37 cellular contexts compared by ENCODE assay signal in the genomic region with DNA sequence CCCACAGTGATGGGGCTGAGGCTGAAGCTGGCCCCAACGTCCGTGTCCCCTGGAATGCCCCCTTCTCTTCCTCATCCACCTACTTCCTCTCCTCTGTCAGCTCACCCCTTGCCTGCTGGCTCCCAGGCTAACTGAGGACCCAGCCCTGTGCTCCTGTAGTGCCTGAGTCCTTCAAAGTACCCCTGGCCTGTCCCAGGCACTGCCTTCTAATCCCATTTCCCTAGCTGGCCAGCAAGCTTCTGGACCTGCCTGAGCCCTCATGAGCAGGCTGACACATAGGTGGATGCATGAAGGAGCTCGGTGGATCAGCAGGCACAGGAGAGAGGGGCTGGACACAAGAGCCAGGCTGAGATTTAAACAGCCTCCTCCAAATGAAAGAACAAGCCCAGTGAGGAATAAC.
"Had no signal": no experiment of that assay in that cellular context is flagged by ENCODE, and none has a peak within 500 bp of the region (broad histone marks: within the 10 kb centered on the region; RNA-seq: fewer than 3 reads in every experiment).

No MANE protein-coding gene starts in this region.

- H3K4me1 ChIP-seq: adrenal gland, body of pancreas, breast epithelium had no signal

- H3K27me3 ChIP-seq: adrenal gland, body of pancreas, brain microvascular endothelial cell had no signal

- H3K9me3 Mint-ChIP-seq: activated CD4-positive, alpha-beta memory T cell treated with anti-CD3 and anti-CD28 coated beads, Interleukin-2, amount 10 ng/mL, durations not matched to agents 7 days and 5 days; activated CD4-positive, alpha-beta T cell treated with anti-CD3 and anti-CD28 coated beads, Interleukin-2, amount 10 ng/mL, durations not matched to agents 7 days and 5 days; activated naive CD4-positive, alpha-beta T cell treated with anti-CD3 and anti-CD28 coated beads for 36 hours; activated naive CD4-positive, alpha-beta T cell treated with anti-CD3 and anti-CD28 coated beads, Interleukin-2, amount 50 U/mL, for 24 hours; activated naive CD8-positive, alpha-beta T cell treated with anti-CD3 and anti-CD28 coated beads for 36 hours; activated T-cell treated with anti-CD3 and anti-CD28 coated beads, Interleukin-2, amount 50 U/mL, for 4 hours; activated T-cell treated with anti-CD3 and anti-CD28 coated beads, Interleukin-2, amount 50 U/mL, for 72 hours; activated T-helper 1 cell treated with anti-CD3 and anti-CD28 coated beads, Interleukin-12 subunit alpha, Interleukin-12 subunit beta, Interleukin-2, Interleukin-4 antibody, amounts not matched to agents 30 ng/mL and 10 ng/mL and 1 ng/mL, durations not matched to agents 14 hours and 24 hours and 36 hours; activated T-helper 17 cell treated with anti-CD3 and anti-CD28 coated beads, Interleukin-2, amount 50 U/mL, for 72 hours; T-helper 2 cell treated with Interferon-gamma antibody and Interleukin-4, amounts not matched to agents 5 μg/mL and 100 μg/mL, for 36 hours had no signal

- FAIRE-seq: astrocyte, TTC549 had no signal

- H3K36me3 Mint-ChIP-seq: activated CD8-positive, alpha-beta memory T cell treated with anti-CD3 and anti-CD28 coated beads, Interleukin-2, amount 10 ng/mL, durations not matched to agents 7 days and 5 days; activated naive CD4-positive, alpha-beta T cell treated with anti-CD3 and anti-CD28 coated beads, Interleukin-2, amount 50 U/mL, for 24 hours; activated naive CD8-positive, alpha-beta T cell treated with anti-CD3 and anti-CD28 coated beads for 36 hours; T-cell had no signal

- H3K4me1 Mint-ChIP-seq: activated CD8-positive, alpha-beta memory T cell treated with anti-CD3 and anti-CD28 coated beads, Interleukin-2, amount 10 ng/mL, durations not matched to agents 7 days and 5 days; WTC11 had no signal

- H3K27ac Mint-ChIP-seq: activated CD4-positive, alpha-beta memory T cell treated with anti-CD3 and anti-CD28 coated beads, Interleukin-2, amount 10 ng/mL, durations not matched to agents 7 days and 5 days; activated CD4-positive, alpha-beta T cell treated with anti-CD3 and anti-CD28 coated beads for 36 hours; activated CD4-positive, alpha-beta T cell treated with anti-CD3 and anti-CD28 coated beads, Interleukin-2, amount 10 ng/mL, durations not matched to agents 7 days and 5 days; activated CD8-positive, alpha-beta memory T cell treated with anti-CD3 and anti-CD28 coated beads, Interleukin-2, amount 10 ng/mL, durations not matched to agents 7 days and 5 days; activated CD8-positive, alpha-beta T cell treated with anti-CD3 and anti-CD28 coated beads, Interleukin-2, amount 10 ng/mL, durations not matched to agents 7 days and 5 days; activated naive CD4-positive, alpha-beta T cell treated with anti-CD3 and anti-CD28 coated beads for 36 hours; activated naive CD4-positive, alpha-beta T cell treated with anti-CD3 and anti-CD28 coated beads, Interleukin-2, amount 50 U/mL, for 24 hours; activated naive CD8-positive, alpha-beta T cell treated with anti-CD3 and anti-CD28 coated beads for 36 hours; activated T-cell treated with anti-CD3 and anti-CD28 coated beads, Interleukin-2, amount 50 U/mL, for 72 hours; activated T-helper 1 cell treated with anti-CD3 and anti-CD28 coated beads, Interleukin-12 subunit alpha, Interleukin-12 subunit beta, Interleukin-2, Interleukin-4 antibody, amounts not matched to agents 30 ng/mL and 10 ng/mL and 1 ng/mL, durations not matched to agents 14 hours and 24 hours and 36 hours; activated T-helper 17 cell treated with anti-CD3 and anti-CD28 coated beads, Interleukin-2, amount 50 U/mL, for 72 hours; T-helper 2 cell treated with Interferon-gamma antibody and Interleukin-4, amounts not matched to agents 5 μg/mL and 100 μg/mL, for 36 hours; WTC11 had no signal

- H3K9me3 ChIP-seq: adrenal gland, body of pancreas, breast epithelium had no signal

- DNase-seq: activated CD4-positive, alpha-beta memory T cell treated with anti-CD3 and anti-CD28 coated beads, Interleukin-2, amount 10 ng/mL, durations not matched to agents 7 days and 5 days; activated CD4-positive, alpha-beta T cell treated with anti-CD3 and anti-CD28 coated beads for 1 hour; activated CD4-positive, alpha-beta T cell treated with anti-CD3 and anti-CD28 coated beads for 36 hours; activated CD4-positive, alpha-beta T cell treated with anti-CD3 and anti-CD28 coated beads for 48 hours; activated CD4-positive, alpha-beta T cell treated with anti-CD3 and anti-CD28 coated beads, Interleukin-2, amount 10 ng/mL, durations not matched to agents 7 days and 5 days; activated CD4-positive, alpha-beta T cell treated with anti-CD3 and anti-CD28 coated beads, Interleukin-2, amount 50 U/mL, for 48 hours; activated CD4-positive, CD25-positive, alpha-beta regulatory T cell; activated CD8-positive, alpha-beta memory T cell treated with anti-CD3 and anti-CD28 coated beads for 24 hours; activated CD8-positive, alpha-beta memory T cell treated with anti-CD3 and anti-CD28 coated beads, Interleukin-2, amount 10 ng/mL, durations not matched to agents 7 days and 5 days; activated CD8-positive, alpha-beta memory T cell treated with anti-CD3 and anti-CD28 coated beads, Interleukin-2, amount 50 U/mL, for 48 hours; activated CD8-positive, alpha-beta T cell treated with anti-CD3 and anti-CD28 coated beads, Interleukin-2, amount 10 ng/mL, durations not matched to agents 7 days and 5 days; activated effector memory CD4-positive, alpha-beta T cell treated with anti-CD3 and anti-CD28 coated beads, Interleukin-2, amount 50 U/mL, for 16 hours; activated gamma-delta T cell treated with Interleukin-2 at 50 U/mL for 16 hours; activated naive CD4-positive, alpha-beta T cell; activated naive CD4-positive, alpha-beta T cell treated with anti-CD3 and anti-CD28 coated beads for 36 hours; activated naive CD8-positive, alpha-beta T cell treated with anti-CD3 and anti-CD28 coated beads for 36 hours; activated T-cell treated with anti-CD3 and anti-CD28 coated beads, Interleukin-2, amount 50 U/mL, for 4 hours; activated T-cell treated with anti-CD3 and anti-CD28 coated beads, Interleukin-2, amount 50 U/mL, for 72 hours; adrenal gland; amniotic stem cell; aorta; body of pancreas; brain microvascular endothelial cell; central memory CD4-positive, alpha-beta T cell; T-cell; T-helper 2 cell; T-helper 9 cell; WERI-Rb-1 had no signal

- H3K27ac ChIP-seq: adrenal gland, body of pancreas, brain microvascular endothelial cell, breast epithelium, WERI-Rb-1 had no signal

- H3K36me3 ChIP-seq: adrenal gland, brain microvascular endothelial cell, breast epithelium, WERI-Rb-1 had no signal

- H3K27me3 Mint-ChIP-seq: activated CD4-positive, alpha-beta memory T cell treated with anti-CD3 and anti-CD28 coated beads, Interleukin-2, amount 10 ng/mL, durations not matched to agents 7 days and 5 days; activated CD4-positive, alpha-beta T cell treated with anti-CD3 and anti-CD28 coated beads for 36 hours; activated CD4-positive, alpha-beta T cell treated with anti-CD3 and anti-CD28 coated beads, Interleukin-2, amount 10 ng/mL, durations not matched to agents 7 days and 5 days; activated naive CD4-positive, alpha-beta T cell treated with anti-CD3 and anti-CD28 coated beads, Interleukin-2, amount 50 U/mL, for 24 hours; activated naive CD8-positive, alpha-beta T cell treated with anti-CD3 and anti-CD28 coated beads for 36 hours; activated T-helper 17 cell treated with anti-CD3 and anti-CD28 coated beads, Interleukin-2, amount 50 U/mL, for 72 hours; T-cell had no signal

- ATAC-seq: activated CD4-positive, alpha-beta T cell treated with anti-CD3 and anti-CD28 coated beads for 36 hours; activated CD4-positive, CD25-positive, alpha-beta regulatory T cell treated with anti-CD3 and anti-CD28 coated beads, Interleukin-2, amount 50 U/mL, for 24 hours; activated CD8-positive, alpha-beta memory T cell treated with anti-CD3 and anti-CD28 coated beads, Interleukin-2, amount 10 ng/mL, durations not matched to agents 7 days and 5 days; activated CD8-positive, alpha-beta T cell treated with anti-CD3 and anti-CD28 coated beads, Interleukin-2, amount 10 ng/mL, durations not matched to agents 7 days and 5 days; activated T-cell treated with anti-CD3 and anti-CD28 coated beads, Interleukin-2, amount 50 U/mL, for 4 hours; activated T-cell treated with anti-CD3 and anti-CD28 coated beads, Interleukin-2, amount 50 U/mL, for 72 hours; activated T-helper 17 cell treated with anti-CD3 and anti-CD28 coated beads, Interleukin-2, amount 50 U/mL, for 72 hours; body of pancreas; T-cell; WTC11 had no signal

- H3K4me3 ChIP-seq: adrenal gland, body of pancreas, breast epithelium had no signal

- H3K4me3 Mint-ChIP-seq: activated CD4-positive, alpha-beta memory T cell treated with anti-CD3 and anti-CD28 coated beads, Interleukin-2, amount 10 ng/mL, durations not matched to agents 7 days and 5 days; activated CD4-positive, alpha-beta T cell treated with anti-CD3 and anti-CD28 coated beads for 36 hours; activated CD4-positive, alpha-beta T cell treated with anti-CD3 and anti-CD28 coated beads, Interleukin-2, amount 10 ng/mL, durations not matched to agents 7 days and 5 days; activated CD8-positive, alpha-beta memory T cell treated with anti-CD3 and anti-CD28 coated beads, Interleukin-2, amount 10 ng/mL, durations not matched to agents 7 days and 5 days; activated CD8-positive, alpha-beta T cell treated with anti-CD3 and anti-CD28 coated beads, Interleukin-2, amount 10 ng/mL, durations not matched to agents 7 days and 5 days; activated naive CD4-positive, alpha-beta T cell treated with anti-CD3 and anti-CD28 coated beads for 36 hours; activated naive CD4-positive, alpha-beta T cell treated with anti-CD3 and anti-CD28 coated beads, Interleukin-2, amount 50 U/mL, for 24 hours; activated naive CD8-positive, alpha-beta T cell treated with anti-CD3 and anti-CD28 coated beads for 36 hours; activated T-cell treated with anti-CD3 and anti-CD28 coated beads, Interleukin-2, amount 50 U/mL, for 4 hours; activated T-cell treated with anti-CD3 and anti-CD28 coated beads, Interleukin-2, amount 50 U/mL, for 72 hours; activated T-helper 1 cell treated with anti-CD3 and anti-CD28 coated beads, Interleukin-12 subunit alpha, Interleukin-12 subunit beta, Interleukin-2, Interleukin-4 antibody, amounts not matched to agents 30 ng/mL and 10 ng/mL and 1 ng/mL, durations not matched to agents 14 hours and 24 hours and 36 hours; activated T-helper 17 cell treated with anti-CD3 and anti-CD28 coated beads, Interleukin-2, amount 50 U/mL, for 72 hours; T-cell; T-helper 2 cell treated with Interferon-gamma antibody and Interleukin-4, amounts not matched to agents 5 μg/mL and 100 μg/mL, for 36 hours; WTC11 had no signal
